ENCODE assay signal across 18 cellular contexts in the genomic region with DNA sequence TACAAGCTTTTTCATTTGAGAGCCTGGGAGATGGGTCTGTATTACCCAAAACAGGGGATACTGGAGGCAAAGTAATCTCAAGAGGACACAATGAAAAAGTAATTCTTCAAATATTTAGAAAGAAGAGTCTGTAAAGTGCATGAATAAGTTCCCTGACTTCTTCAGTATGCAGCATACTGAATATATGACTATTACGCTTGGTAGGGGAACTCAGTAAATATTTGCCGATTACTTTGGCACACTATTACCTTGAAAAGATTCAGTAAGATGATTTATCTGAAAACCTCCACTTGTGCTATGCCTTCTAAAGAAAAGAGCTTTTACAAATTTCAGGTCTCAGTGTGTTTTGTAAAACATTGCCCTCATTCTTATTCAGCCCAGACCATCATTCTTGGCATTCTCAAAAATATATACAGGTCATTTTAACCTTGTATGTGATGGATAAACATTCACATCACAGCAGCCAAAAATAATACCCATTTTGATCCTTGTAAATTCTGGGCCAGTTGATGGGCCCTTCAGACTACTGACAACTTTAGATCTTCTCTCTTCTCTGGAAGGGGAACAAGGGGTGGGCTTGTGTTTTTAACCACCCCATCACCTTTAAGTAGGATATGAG.
"Had no signal": no experiment of that assay in that cellular context is flagged by ENCODE, and none has a peak within 500 bp of the region (broad histone marks: within the 10 kb centered on the region; RNA-seq: fewer than 3 reads in every experiment).

No MANE protein-coding gene starts in this region.

- H3K4me1 ChIP-seq: gastrocnemius medialis had no signal

- H3K36me3 ChIP-seq: esophagus muscularis mucosa, gastrocnemius medialis, heart right ventricle, pancreas, stomach had no signal

- FAIRE-seq: islet of Langerhans, pancreas, small intestine, urothelium cell line had no signal

- H3K9me3 ChIP-seq: gastrocnemius medialis, pancreas had no signal

- DNase-seq: effector memory CD8-positive, alpha-beta T cell; gastrocnemius medialis; heart right ventricle; hypothalamus; kidney glomerular epithelial cell; mammary epithelial cell; natural killer cell; pancreas; right cardiac atrium; small intestine; stimulated activated CD4-positive, alpha-beta T cell treated with anti-CD3 and anti-CD28 coated beads, Interleukin-12 subunit alpha, Interleukin-12 subunit beta, amount 100 ng/mL, for 4 hours; stimulated activated naive CD4-positive, alpha-beta T cell; stomach; substantia nigra had no signal

- H3K27ac ChIP-seq: epithelial cell of prostate, gastrocnemius medialis, heart right ventricle, pancreas, stomach had no signal

- H3K27me3 ChIP-seq: esophagus muscularis mucosa, gastrocnemius medialis, heart right ventricle, pancreas, stomach had no signal

- ATAC-seq: effector memory CD8-positive, alpha-beta T cell; gastrocnemius medialis; heart right ventricle; natural killer cell; right cardiac atrium had no signal

- H3K4me3 ChIP-seq: esophagus muscularis mucosa, gastrocnemius medialis, heart right ventricle, pancreas, stomach had no signal
